ENCODE assay signal across 23 cellular contexts in the genomic region with DNA sequence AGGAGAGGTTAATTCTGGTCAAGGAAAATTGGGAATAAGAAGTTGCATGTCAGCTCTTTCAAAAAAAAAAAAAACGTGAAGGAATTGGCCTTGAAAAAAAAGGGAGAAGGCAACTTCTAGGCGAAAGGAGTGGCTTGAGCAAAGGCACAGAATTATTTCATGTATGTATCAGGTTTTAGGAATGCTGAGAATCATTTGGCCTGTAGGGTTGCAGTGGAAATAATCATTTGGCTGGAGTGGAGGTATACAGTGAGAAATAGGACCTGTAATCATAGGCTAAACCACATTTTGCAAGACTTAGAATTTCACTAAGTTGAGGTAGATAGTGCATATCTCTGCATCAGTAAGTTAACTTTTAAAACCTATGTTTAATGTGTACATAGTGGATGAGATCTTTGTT. TPM values are rescaled to one million over a fixed set of nuclear protein-coding genes. Genes with fewer than 3 reads are reported as not detected.
DNase-seq lines count a peak whose midpoint lies in the region; ATAC-seq and TF ChIP-seq lines count a peak whose summit lies in the region.
"Had no signal": no experiment of that assay in that cellular context is flagged by ENCODE, and none has a peak within 500 bp of the region (broad histone marks: within the 10 kb centered on the region; RNA-seq: fewer than 3 reads in every experiment).

No MANE protein-coding gene starts in this region.

- H3K4me2 ChIP-seq in mesenchymal stem cell (ENCODE audit: low read length, poor library complexity, severe bottlenecking) = no peak overlapping the region
- H3K4me2 ChIP-seq: GM23338 had no signal

- H3K4me3 ChIP-seq in endodermal cell (ENCODE audit: low read length) = no peak overlapping the region
- no peak overlapping the region for H3K4me3 ChIP-seq in mesenchymal stem cell (ENCODE audit: insufficient read depth in 1 of 2, low read depth in 1 of 2, low read length in 2 of 2)
- H3K4me3 ChIP-seq in naive thymus-derived CD4-positive, alpha-beta T cell (ENCODE audit: low read length) = no peak overlapping the region
- no peak overlapping the region for H3K4me3 ChIP-seq in right lobe of liver
- H3K4me3 ChIP-seq: GM23338 had no signal

- H3K27ac ChIP-seq in endodermal cell (ENCODE audit: low read depth, low read length) (no peak overlapping the region), mesenchymal stem cell (ENCODE audit: low read length, poor library complexity, severe bottlenecking) (no peak overlapping the region), right lobe of liver (no peak overlapping the region)
- H3K27ac ChIP-seq in naive thymus-derived CD4-positive, alpha-beta T cell (ENCODE audit: low read depth, low read length) = no peak overlapping the region
- H3K27ac ChIP-seq: 22Rv1 had no signal

- H4K8ac ChIP-seq in mesenchymal stem cell (ENCODE audit: low read length) = no peak overlapping the region

- H2AFZ ChIP-seq in mesenchymal stem cell (ENCODE audit: low read depth, low read length) = no peak overlapping the region
- H2AFZ ChIP-seq: GM23338 had no signal

- H3K4me1 Mint-ChIP-seq in endodermal cell (no peaks in the 10 kb centered on the region), mesothelial cell of epicardium (peaks cover 12% of the 10 kb centered on the region)
- H3K4me1 Mint-ChIP-seq in naive thymus-derived CD4-positive, alpha-beta T cell = no peaks in the 10 kb centered on the region
- H3K4me1 Mint-ChIP-seq: CD4-positive, alpha-beta memory T cell; GM23338; H9 had no signal

- H3K9ac ChIP-seq in endodermal cell (ENCODE audit: extremely low read depth, low read length, poor library complexity, severe bottlenecking) = no peak overlapping the region
- H3K9ac ChIP-seq in mesenchymal stem cell (ENCODE audit: low read length) = no peak overlapping the region

- H2BK5ac ChIP-seq in mesenchymal stem cell (ENCODE audit: low read depth, low read length, poor library complexity, severe bottlenecking) = no peak overlapping the region

- no peak for ATAC-seq in naive thymus-derived CD4-positive, alpha-beta T cell
- no peak for ATAC-seq in right lobe of liver
- ATAC-seq: GM23338, HCT116 had no signal

- no peak overlapping the region for H2BK120ac ChIP-seq in mesenchymal stem cell (ENCODE audit: low read depth, low read length)

- DNase-seq in NCI-H2227 (lab: John Stamatoyannopoulos, UW; ENCODE audit: unreplicated experiment) (peak; percentile 1), NCI-H2227 treated with DMSO at 0.1 percent for 48 hours (lab: John Stamatoyannopoulos, UW) (no peak), endodermal cell (no peak), mesothelial cell of epicardium (ENCODE audit: low spot score in 2 of 2, unreplicated experiment in 2 of 2) (no peak), mesenchymal stem cell (no peak), NCI-H1105 (lab: John Stamatoyannopoulos, UW) (no peak), right lobe of liver (no peak)
- no peak for DNase-seq in naive thymus-derived CD4-positive, alpha-beta T cell
- DNase-seq: C1 segment of cervical spinal cord; Calu3; CD4-positive, alpha-beta memory T cell; COR-L47; DMS53; DMS79 treated with DMSO at 0.1 percent for 48 hours; GF-D8; H9 had no signal

- H2AK5ac ChIP-seq in mesenchymal stem cell (ENCODE audit: low read length, severe bottlenecking) = no peak overlapping the region

- H3K4me3 Mint-ChIP-seq in endodermal cell = no peak overlapping the region
- no peak overlapping the region for H3K4me3 Mint-ChIP-seq in mesothelial cell of epicardium
- H3K4me3 Mint-ChIP-seq in naive thymus-derived CD4-positive, alpha-beta T cell = no peak overlapping the region
- H3K4me3 Mint-ChIP-seq: CD4-positive, alpha-beta memory T cell; GM23338; H9 had no signal

- TF ChIP-seq CTCF in endodermal cell (conservative IDR thresholded peaks at IDR 0.05) (no peak), mesothelial cell of epicardium (IDR thresholded peaks at IDR 0.05; ENCODE audit: unreplicated experiment) (no peak), right lobe of liver (IDR thresholded peaks at IDR 0.05) (no peak)

- H2BK15ac ChIP-seq in mesenchymal stem cell (ENCODE audit: low read depth, poor library complexity, severe bottlenecking) = no peak overlapping the region

- no peaks in the 10 kb centered on the region for H3K79me1 ChIP-seq in mesenchymal stem cell (replicated peaks; ENCODE audit: low read length, poor library complexity, severe bottlenecking)

- POLR2A ChIA-PET in naive thymus-derived CD4-positive, alpha-beta T cell (lab: Charles Lee) = no interaction called here

- H3K9me3 ChIP-seq in endodermal cell (ENCODE audit: control insufficient read depth, low read length) (no peaks in the 10 kb centered on the region), mesenchymal stem cell (ENCODE audit: control insufficient read depth, low read length) (no peaks in the 10 kb centered on the region), right lobe of liver (no peaks in the 10 kb centered on the region)
- no peaks in the 10 kb centered on the region for H3K9me3 ChIP-seq in naive thymus-derived CD4-positive, alpha-beta T cell (ENCODE audit: control insufficient read depth in 2 of 3, low read length in 3 of 3)

- H4K91ac ChIP-seq in mesenchymal stem cell (ENCODE audit: low read length) = no peak overlapping the region

- no peak overlapping the region for H3K23ac ChIP-seq in mesenchymal stem cell (ENCODE audit: low read length in 2 of 2)

- intact Hi-C loops in naive thymus-derived CD4-positive, alpha-beta T cell (cut with micrococcal nuclease) = loop anchor here (10.0 kb wide), 2 partner anchors 785 to 925 kb away; no protein-coding TSS in a partner anchor
- intact Hi-C loops in right lobe of liver (cut with DNase I) = no loop called here

- no peak overlapping the region for H2BK12ac ChIP-seq in mesenchymal stem cell (ENCODE audit: low read length in 2 of 2)

- H3K36me3 Mint-ChIP-seq in endodermal cell (ENCODE audit: low read depth) = no peaks in the 10 kb centered on the region
- no peaks in the 10 kb centered on the region for H3K36me3 Mint-ChIP-seq in mesothelial cell of epicardium
- H3K36me3 Mint-ChIP-seq in naive thymus-derived CD4-positive, alpha-beta T cell = no peaks in the 10 kb centered on the region
- H3K36me3 Mint-ChIP-seq: CD4-positive, alpha-beta memory T cell had no signal

- H3K18ac ChIP-seq in mesenchymal stem cell (ENCODE audit: low read depth in 1 of 2, low read length in 2 of 2) = no peak overlapping the region

- H3K4me1 ChIP-seq in endodermal cell (ENCODE audit: control insufficient read depth, insufficient read depth, low read length) = no peaks in the 10 kb centered on the region
- no peaks in the 10 kb centered on the region for H3K4me1 ChIP-seq in mesenchymal stem cell (ENCODE audit: control insufficient read depth, insufficient read depth, low read depth, low read length)
- no peaks in the 10 kb centered on the region for H3K4me1 ChIP-seq in naive thymus-derived CD4-positive, alpha-beta T cell (ENCODE audit: control insufficient read depth in 2 of 2, insufficient read depth in 2 of 2, low read length in 2 of 2)
- no peaks in the 10 kb centered on the region for H3K4me1 ChIP-seq in right lobe of liver

- CTCF ChIA-PET in naive thymus-derived CD4-positive, alpha-beta T cell (lab: Charles Lee) = no interaction called here

- H3K36me3 ChIP-seq in endodermal cell (ENCODE audit: control insufficient read depth, insufficient read depth, low read length) (no peaks in the 10 kb centered on the region), mesenchymal stem cell (ENCODE audit: control insufficient read depth in 1 of 2, insufficient read depth in 2 of 2, low read depth in 1 of 2, low read length in 2 of 2) (no peaks in the 10 kb centered on the region), right lobe of liver (no peaks in the 10 kb centered on the region)
- no peaks in the 10 kb centered on the region for H3K36me3 ChIP-seq in naive thymus-derived CD4-positive, alpha-beta T cell (ENCODE audit: control insufficient read depth in 2 of 3, insufficient read depth in 3 of 3, low read length in 3 of 3)

- WGBS in endodermal cell (ENCODE audit: insufficient coverage in 1 of 2, insufficient read length in 1 of 2), 2 experiments = 90 to 92% methylated on average over 2 of the region's 2 CpGs
- WGBS in mesenchymal stem cell = 74% methylated on average over 2 of the region's 2 CpGs
- 53% methylated on average over 2 of the region's 2 CpGs for WGBS in right lobe of liver (ENCODE audit: insufficient coverage, low coverage, low lambda C conversion rate, missing lambda C conversion rate)

- H3K27me3 ChIP-seq in endodermal cell (ENCODE audit: control insufficient read depth, insufficient read depth, low read length, poor library complexity, severe bottlenecking) (no peaks in the 10 kb centered on the region), mesenchymal stem cell (ENCODE audit: control insufficient read depth in 1 of 2, insufficient read depth in 1 of 2, low read length in 2 of 2) (no peaks in the 10 kb centered on the region), right lobe of liver (no peaks in the 10 kb centered on the region)
- H3K27me3 ChIP-seq in naive thymus-derived CD4-positive, alpha-beta T cell (ENCODE audit: control insufficient read depth in 2 of 2, insufficient read depth in 2 of 2, low read length in 2 of 2) = no peaks in the 10 kb centered on the region

- H3K27me3 Mint-ChIP-seq in endodermal cell (ENCODE audit: insufficient read depth) = no peaks in the 10 kb centered on the region
- H3K27me3 Mint-ChIP-seq in mesothelial cell of epicardium (ENCODE audit: low read depth) = no peaks in the 10 kb centered on the region
- no peaks in the 10 kb centered on the region for H3K27me3 Mint-ChIP-seq in naive thymus-derived CD4-positive, alpha-beta T cell
- H3K27me3 Mint-ChIP-seq: CD4-positive, alpha-beta memory T cell had no signal

- no peaks in the 10 kb centered on the region for H3K9me3 Mint-ChIP-seq in endodermal cell
- no peaks in the 10 kb centered on the region for H3K9me3 Mint-ChIP-seq in mesothelial cell of epicardium
- peaks cover 0 to 3% (median 0%) of the 10 kb centered on the region in 11 donors for H3K9me3 Mint-ChIP-seq in naive thymus-derived CD4-positive, alpha-beta T cell
- H3K9me3 Mint-ChIP-seq: CD4-positive, alpha-beta memory T cell; GM23338; H9 had no signal

- peak overlapping the region; percentile 16 for H3K27ac Mint-ChIP-seq in endodermal cell
- H3K27ac Mint-ChIP-seq in mesothelial cell of epicardium = peak overlapping the region; percentile 56
- no peak overlapping the region for H3K27ac Mint-ChIP-seq in naive thymus-derived CD4-positive, alpha-beta T cell
- H3K27ac Mint-ChIP-seq: CD4-positive, alpha-beta memory T cell; GM23338 had no signal

- H3K4ac ChIP-seq in mesenchymal stem cell (ENCODE audit: low read depth in 1 of 2, low read length in 2 of 2) = no peak overlapping the region

- H3K14ac ChIP-seq in mesenchymal stem cell (ENCODE audit: low read length in 2 of 2) = no peak overlapping the region

- no peak for TF ChIP-seq POLR2A in right lobe of liver (IDR thresholded peaks at IDR 0.05)

RNA-seq across cellular contexts. Expression of a gene that starts 54.9 kb away (rescaled TPM):
- total RNA-seq in endodermal cell = 10 to 100 TPM in 1 of 2 donors, 1 to 10 TPM in 1; 4.6 to 12.2 TPM
- polyA plus RNA-seq in endodermal cell (2013, experiment 1 of 2) = 1.9 TPM
- 2.2 TPM for polyA plus RNA-seq in endodermal cell (2013, experiment 2 of 2)
- 39.1 to 43.3 TPM (median 39.5 TPM) in 3 replicates for total RNA-seq in mesothelial cell of epicardium
- polyA plus RNA-seq in mesenchymal stem cell (2013, experiment 1 of 2) = not detected
- polyA plus RNA-seq in mesenchymal stem cell (2013, experiment 2 of 2) = not detected
- total RNA-seq in naive thymus-derived CD4-positive, alpha-beta T cell = not detected
- not detected for polyA plus RNA-seq in naive thymus-derived CD4-positive, alpha-beta T cell
- total RNA-seq in right lobe of liver = not detected
- total RNA-seq: CD4-positive, alpha-beta memory T cell; Daoy; G401 had no signal
- polyA plus RNA-seq: AG04450; BJ; CD4-positive, alpha-beta memory T cell had no signal

Comparison
In these comparisons a context has a peak if more than half of its experiments do, and no peak if none do; other contexts are left out.
1. H3K27ac Mint-ChIP-seq: peak in endodermal cell (single experiment) and mesothelial cell of epicardium (single experiment); none in naive thymus-derived CD4-positive, alpha-beta T cell (0 of 9).
2. RNA of a gene that starts 54.9 kb away (total RNA-seq): 39.1 to 43.3 TPM in mesothelial cell of epicardium and 4.6 to 12.2 TPM in endodermal cell; not detected in naive thymus-derived CD4-positive, alpha-beta T cell and not detected in right lobe of liver; every median in the first group is over 4 times any median in the second.
3. intact Hi-C loops: an anchor here in naive thymus-derived CD4-positive, alpha-beta T cell (10.0 kb wide); none called in right lobe of liver.